9 cellular contexts compared by ENCODE assay signal in genomic region chr5:56115589-56115988, GRCh38.
"Had no signal": no experiment of that assay in that cellular context is flagged by ENCODE, and none has a peak within 500 bp of the region (broad histone marks: within the 10 kb centered on the region; RNA-seq: fewer than 3 reads in every experiment).

No MANE protein-coding gene starts in this region.

- DNase-seq: GM23248, GOT3, H7, H9, HCEC 1CT, HFFc6 had no signal

- ATAC-seq: GM23338, HCT116 had no signal

- H3K27ac Mint-ChIP-seq: GM23338, H9, HFFc6 had no signal

- H3K9me3 Mint-ChIP-seq: HFFc6 had no signal

- H3K4me3 Mint-ChIP-seq: GM23338, H9, HFFc6 had no signal

- H3K4me3 ChIP-seq: GM23248, GM23338, HAP-1 had no signal

- H3K27ac ChIP-seq: GM23248 had no signal

- H3K9me3 ChIP-seq: HAP-1 had no signal

- H3K36me3 ChIP-seq: HAP-1 had no signal

- H3K4me1 Mint-ChIP-seq: GM23338, H9 had no signal
